12 cellular contexts compared by ENCODE assay signal in genomic region chr19:19106061-19106551, GRCh38. TPM values are rescaled to one million over a fixed set of nuclear protein-coding genes. Genes with fewer than 3 reads are reported as not detected.
DNase-seq lines count a peak whose midpoint lies in the region; ATAC-seq and TF ChIP-seq lines count a peak whose summit lies in the region.
"Had no signal": no experiment of that assay in that cellular context is flagged by ENCODE, and none has a peak within 500 bp of the region (broad histone marks: within the 10 kb centered on the region; RNA-seq: fewer than 3 reads in every experiment).

No MANE protein-coding gene starts in this region.

- H3K9me3 ChIP-seq in SK-N-MC (ENCODE audit: low read depth, low read length) (no peaks in the 10 kb centered on the region), muscle layer of colon (ENCODE audit: low read length) (no peaks in the 10 kb centered on the region), PC-9 (ENCODE audit: insufficient read depth, low read depth) (no peaks in the 10 kb centered on the region)
- H3K9me3 ChIP-seq: SJSA1 had no signal

- ATAC-seq in GM21717 (IDR thresholded peaks at IDR 0.05; ENCODE audit: unreplicated experiment) (no peak), HG02885 (IDR thresholded peaks at IDR 0.05; ENCODE audit: poor library complexity, unreplicated experiment) (no peak)
- ATAC-seq: stimulated activated effector memory CD8-positive, alpha-beta T cell treated with anti-CD3 and anti-CD28 coated beads, Interleukin-12 subunit alpha, Interleukin-12 subunit beta, amount 100 ng/mL, for 72 hours had no signal

- CTCF ChIA-PET in AG04449 (lab: Yijun Ruan, JAX) (interaction anchor here (1.5 kb wide), 1 partner anchor 40 kb away, joined by 6 read pairs; no protein-coding TSS in a partner anchor), PC-9 (lab: Charles Lee) (no interaction called here)

- peak overlapping the region; percentile 64 for H3K9ac ChIP-seq in SK-N-MC (ENCODE audit: insufficient read length)
- H3K9ac ChIP-seq in muscle layer of colon (ENCODE audit: low read length): peak overlapping the region; percentile 27

- no peak for DNase-seq in AG04449 (ENCODE audit: low read depth, low spot score)
- no peak for DNase-seq in SK-N-MC (ENCODE audit: low read depth, low spot score)
- DNase-seq in fibroblast of peridontal ligament (ENCODE audit: extremely low read depth): peak; percentile 9
- DNase-seq in PC-9: no peak
- no peak for DNase-seq in activated CD8-positive, alpha-beta memory T cell treated with anti-CD3 and anti-CD28 coated beads, Interleukin-2, amount 50 U/mL, for 4 hours
- DNase-seq: NCI-H1105 had no signal

- H3K27me3 ChIP-seq in muscle layer of colon (ENCODE audit: control insufficient read depth in 1 of 2, insufficient read depth in 2 of 2, low read length in 2 of 2) (no peaks in the 10 kb centered on the region), PC-9 (ENCODE audit: insufficient read depth, low read depth) (no peaks in the 10 kb centered on the region)
- H3K27me3 ChIP-seq: SJSA1 had no signal

- POLR2A ChIA-PET in AG04449 (lab: Yijun Ruan, JAX) (no interaction called here), PC-9 (lab: Charles Lee; ENCODE audit: unreplicated experiment) (no interaction called here)

- H3K4me3 ChIP-seq in AG04449 (ENCODE audit: low read depth, low read length): peak overlapping the region; percentile 32
- peak overlapping the region; percentile 88 for H3K4me3 ChIP-seq in SK-N-MC
- peak overlapping the region; percentile 7 to 43 for H3K4me3 ChIP-seq in muscle layer of colon (ENCODE audit: low read depth in 1 of 2, low read length in 2 of 2)
- H3K4me3 ChIP-seq in PC-9: no peak overlapping the region
- H3K4me3 ChIP-seq: SJSA1 had no signal

- H3K9me2 ChIP-seq in PC-9 (ENCODE audit: insufficient read depth): no peaks in the 10 kb centered on the region

- intact Hi-C loops in PC-9 (cut with micrococcal nuclease; ENCODE audit: unreplicated experiment): no loop called here

- H3F3A ChIP-seq in PC-9 (ENCODE audit: insufficient read depth, low read depth): no peaks in the 10 kb centered on the region

- H4K20me1 ChIP-seq in PC-9 (ENCODE audit: insufficient read depth): no peaks in the 10 kb centered on the region

- H3K4me2 ChIP-seq in PC-9: no peak overlapping the region

- H2AFZ ChIP-seq in PC-9: no peak overlapping the region

- H3K79me2 ChIP-seq in PC-9 (ENCODE audit: low read depth): no peaks in the 10 kb centered on the region

- TF ChIP-seq CTCF in AG04449 (IDR thresholded peaks at IDR 0.05; ENCODE audit: insufficient read depth, low read length, missing control alignments): no peak
- TF ChIP-seq CTCF in PC-9 (conservative IDR thresholded peaks at IDR 0.05): no peak

- H3K36me3 ChIP-seq in SK-N-MC (ENCODE audit: insufficient read depth, low read length) (no peaks in the 10 kb centered on the region), muscle layer of colon (ENCODE audit: insufficient read depth, low read length) (no peaks in the 10 kb centered on the region), PC-9 (ENCODE audit: low read depth) (no peaks in the 10 kb centered on the region)
- H3K36me3 ChIP-seq: SJSA1 had no signal

- no TSS peak for BruUV-seq in PC-9 (replicated peaks; lab: Mats Ljungman, UMichigan)

- H3K4me1 ChIP-seq in muscle layer of colon (ENCODE audit: insufficient read depth, low read length) (no peaks in the 10 kb centered on the region), PC-9 (replicated peaks; ENCODE audit: insufficient read depth) (no peaks in the 10 kb centered on the region)
- H3K4me1 ChIP-seq: SJSA1 had no signal

- peak overlapping the region; percentile 94 for H3K27ac ChIP-seq in SK-N-MC
- H3K27ac ChIP-seq in muscle layer of colon (ENCODE audit: low read depth, low read length): no peak overlapping the region
- no peak overlapping the region for H3K27ac ChIP-seq in PC-9
- H3K27ac ChIP-seq: C4-2B, SJSA1 had no signal

RNA-seq across cellular contexts. Expression of gene TMEM161A, which starts 32.2 kb away (rescaled TPM):
- total RNA-seq in PC-9 (2021): 41.1 and 53.6 TPM in 2 replicates

RNA-seq across cellular contexts. Expression of gene SLC25A42, which starts 42.3 kb away (rescaled TPM):
- 5.8 and 6.9 TPM in 2 replicates for total RNA-seq in PC-9 (2021)
